ENCODE assay signal across 8 cellular contexts in genomic region chr1:32724678-32725594, GRCh38. TPM values are rescaled to one million over a fixed set of nuclear protein-coding genes. Genes with fewer than 3 reads are reported as not detected.
DNase-seq lines count a peak whose midpoint lies in the region; ATAC-seq and TF ChIP-seq lines count a peak whose summit lies in the region.
"Had no signal": no experiment of that assay in that cellular context is flagged by ENCODE, and none has a peak within 500 bp of the region (broad histone marks: within the 10 kb centered on the region; RNA-seq: fewer than 3 reads in every experiment).

No MANE protein-coding gene starts in this region.

- in situ Hi-C loops in G401 (cut with HindIII; ENCODE audit: low sequenced_read_pairs) = no loop called here

- DNase-seq in GM12865 (ENCODE audit: low read depth) (peak; percentile 19), NCI-H2227 (lab: John Stamatoyannopoulos, UW; ENCODE audit: unreplicated experiment) (peak; percentile 54), adipocyte (ENCODE audit: low read depth) (peak; percentile 92), kidney epithelial cell (ENCODE audit: low read depth) (peak; percentile 77), upper lobe of right lung (peak; percentile 66), G401 (ENCODE audit: low spot score) (no peak), NCI-H146 treated with DMSO at 0.1 percent for 48 hours (lab: John Stamatoyannopoulos, UW; ENCODE audit: unreplicated experiment) (no peak)

- H3K9me3 ChIP-seq in adipocyte (ENCODE audit: control insufficient read depth, low read length) (no peaks in the 10 kb centered on the region), upper lobe of right lung (no peaks in the 10 kb centered on the region)

- H3K4me3 ChIP-seq in GM12865 (ENCODE audit: low read depth, low read length) = no peak overlapping the region
- peak overlapping the region; percentile 25 for H3K4me3 ChIP-seq in adipocyte (ENCODE audit: low read length)
- H3K4me3 ChIP-seq in kidney epithelial cell (ENCODE audit: low read depth, low read length) = no peak overlapping the region
- H3K4me3 ChIP-seq in upper lobe of right lung = no peak overlapping the region

- H3K36me3 ChIP-seq in adipocyte (ENCODE audit: control insufficient read depth, insufficient read depth, low read length, severe bottlenecking) = no peaks in the 10 kb centered on the region
- H3K36me3 ChIP-seq in kidney epithelial cell (ENCODE audit: control insufficient read depth, insufficient read depth, low read length) = no peaks in the 10 kb centered on the region
- no peaks in the 10 kb centered on the region for H3K36me3 ChIP-seq in upper lobe of right lung

- intact Hi-C loops in upper lobe of right lung (cut with DNase I) = no loop called here

- H3K4me1 ChIP-seq in adipocyte (ENCODE audit: control insufficient read depth, insufficient read depth, low read length) (peaks cover 14% of the 10 kb centered on the region), upper lobe of right lung (peaks cover 10% of the 10 kb centered on the region)

- peak; percentile 82 for ATAC-seq in upper lobe of right lung

- TF ChIP-seq CTCF in GM12865 (IDR thresholded peaks at IDR 0.05; ENCODE audit: insufficient read depth, low read depth, low read length, missing control alignments) = no peak
- TF ChIP-seq CTCF in kidney epithelial cell (IDR thresholded peaks at IDR 0.05; ENCODE audit: insufficient read depth, low read length, poor library complexity, severe bottlenecking) = no peak
- no peak for TF ChIP-seq CTCF in upper lobe of right lung (IDR thresholded peaks at IDR 0.05)

- H3K9ac ChIP-seq in adipocyte (ENCODE audit: low read length) = no peak overlapping the region

- H3K27me3 ChIP-seq in adipocyte (replicated peaks; ENCODE audit: control insufficient read depth, insufficient read depth, low read length) (no peaks in the 10 kb centered on the region), kidney epithelial cell (ENCODE audit: control insufficient read depth, insufficient read depth, low read length) (no peaks in the 10 kb centered on the region), upper lobe of right lung (no peaks in the 10 kb centered on the region)

- peak overlapping the region; percentile 26 for H3K27ac ChIP-seq in upper lobe of right lung

RNA-seq across cellular contexts. Expression of gene SYNC, which starts 22.4 kb away (rescaled TPM):
- total RNA-seq in kidney epithelial cell (2.7 and 3.8 TPM in 2 replicates), upper lobe of right lung (16.9 TPM)
- total RNA-seq in G401 (2014; rRNA removed; shearing (Covaris generic)) = 6.5 and 7.9 TPM in 2 replicates
- total RNA-seq: activated CD8-positive, alpha-beta memory T cell treated with anti-CD3 and anti-CD28 coated beads for 36 hours had no signal

Comparison
In these comparisons a context has a peak if more than half of its experiments do, and no peak if none do; other contexts are left out.
1. DNase-seq: peak in GM12865 (single experiment), NCI-H2227 (single experiment), adipocyte (single experiment), kidney epithelial cell (single experiment) and upper lobe of right lung (single experiment); none in G401 (single experiment) and NCI-H146 treated with DMSO at 0.1 percent for 48 hours (single experiment).